ENCODE assay signal across 26 cellular contexts in the genomic region with DNA sequence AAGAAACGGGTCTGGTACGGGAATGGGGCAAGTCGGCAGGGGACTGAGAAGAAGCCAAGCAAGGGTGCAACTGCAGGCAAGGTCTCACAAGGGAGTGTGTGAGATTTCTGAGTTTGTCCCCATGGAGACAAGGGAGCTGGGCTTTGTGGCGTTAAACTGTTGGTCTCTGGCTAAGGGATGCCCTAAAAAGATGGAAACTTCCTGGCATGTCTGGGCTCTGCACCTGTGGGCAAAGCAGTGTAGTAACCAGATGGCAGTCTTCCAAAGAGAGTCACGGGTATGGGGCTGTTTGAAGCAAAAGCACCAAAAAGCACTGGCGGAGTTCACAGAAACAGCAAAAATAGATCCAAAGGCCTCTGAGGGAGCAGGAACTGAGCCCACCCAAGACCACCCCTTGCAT.
"Had no signal": no experiment of that assay in that cellular context is flagged by ENCODE, and none has a peak within 500 bp of the region (broad histone marks: within the 10 kb centered on the region; RNA-seq: fewer than 3 reads in every experiment).

No MANE protein-coding gene starts in this region.

- ATAC-seq: activated CD8-positive, alpha-beta T cell treated with anti-CD3 and anti-CD28 coated beads for 36 hours; activated naive CD8-positive, alpha-beta T cell treated with anti-CD3 and anti-CD28 coated beads, Interleukin-2, amount 50 U/mL, for 24 hours; activated T-cell treated with anti-CD3 and anti-CD28 coated beads, Interleukin-2, amount 50 U/mL, for 4 hours; activated T-helper 17 cell treated with anti-CD3 and anti-CD28 coated beads, Interleukin-2, amount 50 U/mL, for 72 hours; esophagus mucosa; foreskin keratinocyte; heart left ventricle; natural killer cell; stimulated activated naive B cell treated with anti-CD40 and anti-IgM and Interleukin-4, amounts not matched to agents 10 μg/mL and 1 μg/mL and 100 μg/mL, for 72 hours; upper lobe of right lung had no signal

- H3K4me3 Mint-ChIP-seq: activated CD4-positive, alpha-beta T cell treated with anti-CD3 and anti-CD28 coated beads, Interleukin-2, amount 10 ng/mL, durations not matched to agents 7 days and 5 days; activated CD8-positive, alpha-beta T cell treated with anti-CD3 and anti-CD28 coated beads for 36 hours; activated naive CD4-positive, alpha-beta T cell treated with anti-CD3 and anti-CD28 coated beads, Interleukin-2, amount 50 U/mL, for 24 hours; activated naive CD8-positive, alpha-beta T cell treated with anti-CD3 and anti-CD28 coated beads, Interleukin-2, amount 50 U/mL, for 24 hours; activated T-cell treated with anti-CD3 and anti-CD28 coated beads, Interleukin-2, amount 50 U/mL, for 4 hours; activated T-helper 17 cell treated with anti-CD3 and anti-CD28 coated beads, Interleukin-2, amount 50 U/mL, for 72 hours; natural killer cell; stimulated activated naive B cell treated with anti-CD40 and anti-IgM and Interleukin-4, amounts not matched to agents 10 μg/mL and 1 μg/mL and 100 μg/mL, for 72 hours; T-helper 1 cell treated with Interleukin-12 subunit alpha and Interleukin-12 subunit beta and Interleukin-4 antibody, amounts not matched to agents 30 μg/mL and 1 μg/mL, for 36 hours had no signal

- H3K27ac Mint-ChIP-seq: activated CD4-positive, alpha-beta T cell treated with anti-CD3 and anti-CD28 coated beads, Interleukin-2, amount 10 ng/mL, durations not matched to agents 7 days and 5 days; activated CD8-positive, alpha-beta T cell treated with anti-CD3 and anti-CD28 coated beads for 36 hours; activated naive CD4-positive, alpha-beta T cell treated with anti-CD3 and anti-CD28 coated beads, Interleukin-2, amount 50 U/mL, for 24 hours; activated naive CD8-positive, alpha-beta T cell treated with anti-CD3 and anti-CD28 coated beads, Interleukin-2, amount 50 U/mL, for 24 hours; activated T-helper 17 cell treated with anti-CD3 and anti-CD28 coated beads, Interleukin-2, amount 50 U/mL, for 72 hours; natural killer cell; stimulated activated naive B cell treated with anti-CD40 and anti-IgM and Interleukin-4, amounts not matched to agents 10 μg/mL and 1 μg/mL and 100 μg/mL, for 72 hours; T-helper 1 cell treated with Interleukin-12 subunit alpha and Interleukin-12 subunit beta and Interleukin-4 antibody, amounts not matched to agents 30 μg/mL and 1 μg/mL, for 36 hours had no signal

- H3K4me1 Mint-ChIP-seq: activated naive CD4-positive, alpha-beta T cell treated with anti-CD3 and anti-CD28 coated beads, Interleukin-2, amount 50 U/mL, for 24 hours; activated T-helper 17 cell treated with anti-CD3 and anti-CD28 coated beads, Interleukin-2, amount 50 U/mL, for 72 hours; natural killer cell had no signal

- H3K4me1 ChIP-seq: prostate gland, stomach, thyroid gland, upper lobe of right lung had no signal

- DNase-seq: activated CD4-positive, alpha-beta T cell treated with anti-CD3 and anti-CD28 coated beads for 1 hour; activated CD4-positive, alpha-beta T cell treated with anti-CD3 and anti-CD28 coated beads, Interleukin-2, amount 10 ng/mL, durations not matched to agents 7 days and 5 days; activated CD8-positive, alpha-beta T cell treated with anti-CD3 and anti-CD28 coated beads for 36 hours; activated gamma-delta T cell treated with Interleukin-2 at 50 U/mL for 16 hours; activated naive CD8-positive, alpha-beta T cell treated with anti-CD3 and anti-CD28 coated beads, Interleukin-2, amount 50 U/mL, for 24 hours; activated T-cell treated with anti-CD3 and anti-CD28 coated beads, Interleukin-2, amount 50 U/mL, for 4 hours; amygdala; central memory CD4-positive, alpha-beta T cell; foreskin keratinocyte; heart left ventricle; mesendoderm; natural killer cell; retina; sigmoid colon; small intestine; stimulated activated naive B cell treated with anti-CD40 and anti-IgM and Interleukin-4, amounts not matched to agents 10 μg/mL and 1 μg/mL and 100 μg/mL, for 72 hours; stomach; T-helper 9 cell; thyroid gland; upper lobe of right lung had no signal

- H3K36me3 Mint-ChIP-seq: activated naive CD4-positive, alpha-beta T cell treated with anti-CD3 and anti-CD28 coated beads, Interleukin-2, amount 50 U/mL, for 24 hours; natural killer cell; stimulated activated naive B cell treated with anti-CD40 and anti-IgM and Interleukin-4, amounts not matched to agents 10 μg/mL and 1 μg/mL and 100 μg/mL, for 72 hours had no signal

- H3K9me3 Mint-ChIP-seq: activated CD4-positive, alpha-beta T cell treated with anti-CD3 and anti-CD28 coated beads, Interleukin-2, amount 10 ng/mL, durations not matched to agents 7 days and 5 days; activated CD8-positive, alpha-beta T cell treated with anti-CD3 and anti-CD28 coated beads for 36 hours; activated naive CD4-positive, alpha-beta T cell treated with anti-CD3 and anti-CD28 coated beads, Interleukin-2, amount 50 U/mL, for 24 hours; activated naive CD8-positive, alpha-beta T cell treated with anti-CD3 and anti-CD28 coated beads, Interleukin-2, amount 50 U/mL, for 24 hours; activated T-cell treated with anti-CD3 and anti-CD28 coated beads, Interleukin-2, amount 50 U/mL, for 4 hours; activated T-helper 17 cell treated with anti-CD3 and anti-CD28 coated beads, Interleukin-2, amount 50 U/mL, for 72 hours; natural killer cell; stimulated activated naive B cell treated with anti-CD40 and anti-IgM and Interleukin-4, amounts not matched to agents 10 μg/mL and 1 μg/mL and 100 μg/mL, for 72 hours; T-helper 1 cell treated with Interleukin-12 subunit alpha and Interleukin-12 subunit beta and Interleukin-4 antibody, amounts not matched to agents 30 μg/mL and 1 μg/mL, for 36 hours had no signal

- H3K27me3 ChIP-seq: foreskin keratinocyte, heart left ventricle, neutrophil, sigmoid colon, stomach, thyroid gland, upper lobe of right lung had no signal

- H3K27ac ChIP-seq: foreskin keratinocyte, heart left ventricle, prostate gland, stomach, thyroid gland, upper lobe of right lung had no signal

- H3K36me3 ChIP-seq: heart left ventricle, neutrophil, prostate gland, sigmoid colon, stomach, thyroid gland, upper lobe of right lung had no signal

- H3K4me3 ChIP-seq: heart left ventricle, prostate gland, sigmoid colon, stomach, thyroid gland, upper lobe of right lung had no signal

- H3K9me3 ChIP-seq: heart left ventricle, neutrophil, prostate gland, sigmoid colon, stomach, thyroid gland, upper lobe of right lung had no signal
